ENCODE assay signal across 18 cellular contexts in the genomic region with DNA sequence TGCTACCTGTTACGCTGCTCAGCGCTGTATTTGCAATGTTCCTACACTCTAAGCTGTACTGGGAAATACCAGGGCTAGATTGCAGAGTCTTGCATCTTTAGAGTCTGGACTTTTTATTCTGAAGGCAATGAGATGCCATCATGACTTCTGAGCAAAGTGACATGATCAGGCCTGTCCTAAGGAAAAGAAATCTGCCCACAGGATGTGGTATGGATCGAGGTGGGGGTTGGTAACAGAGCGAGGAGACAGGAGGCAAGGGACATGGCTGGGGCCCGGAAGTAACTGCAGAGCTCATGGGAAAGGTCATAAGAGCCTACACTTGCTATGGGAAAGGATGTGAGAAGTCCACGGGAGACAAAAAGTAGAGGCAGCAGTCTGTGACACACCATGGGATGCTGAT.
A peak's percentile ranks its signal among the peaks of the same experiment; 100 is the strongest.
DNase-seq lines count a peak whose midpoint lies in the region; ATAC-seq, FAIRE-seq and TF ChIP-seq lines count a peak whose summit lies in the region.
"Had no signal": no experiment of that assay in that cellular context is flagged by ENCODE, and none has a peak within 500 bp of the region (broad histone marks: within the 10 kb centered on the region; RNA-seq: fewer than 3 reads in every experiment).

No MANE protein-coding gene starts in this region.

- no peak overlapping the region for H3K4me3 ChIP-seq in OCI-LY1 (ENCODE audit: low read depth, low read length, poor library complexity, severe bottlenecking)
- H3K4me3 ChIP-seq in bronchial epithelial cell (ENCODE audit: low read depth, low read length), result no peak overlapping the region
- no peak overlapping the region for H3K4me3 ChIP-seq in MG63
- H3K4me3 ChIP-seq: right atrium auricular region had no signal

- H3F3A ChIP-seq in OCI-LY1 (ENCODE audit: insufficient read depth, low read length), result 0 out of 2 replicates have a peak, but pooled peaks cover 6% of the 10 kb centered on the region

- peak overlapping the region; percentile 44 for H3K27ac ChIP-seq in OCI-LY1 (ENCODE audit: low read depth, low read length, poor library complexity, severe bottlenecking)
- H3K27ac ChIP-seq: right atrium auricular region had no signal

- peak overlapping the region; percentile 51 for H3K27ac Mint-ChIP-seq in activated T-cell treated with anti-CD3 and anti-CD28 coated beads, Interleukin-2, amount 50 U/mL, for 72 hours
- peak overlapping the region; percentile 11 to 64 (median 48) for H3K27ac Mint-ChIP-seq in nephron

- no peak for FAIRE-seq in bronchial epithelial cell (lab: Jason Lieb, UNC)
- FAIRE-seq: GM12891, kidney had no signal

- H3K36me3 ChIP-seq in OCI-LY1 (ENCODE audit: insufficient read depth, low read length), result peaks cover 95% of the 10 kb centered on the region
- H3K36me3 ChIP-seq in bronchial epithelial cell (ENCODE audit: control insufficient read depth, insufficient read depth, low read length), result no peaks in the 10 kb centered on the region
- no peaks in the 10 kb centered on the region for H3K36me3 ChIP-seq in MG63
- H3K36me3 ChIP-seq: right atrium auricular region had no signal

- H3K4me2 ChIP-seq in OCI-LY1 (ENCODE audit: low read length), result no peak overlapping the region

- no peaks in the 10 kb centered on the region for H3K9me2 ChIP-seq in OCI-LY1 (ENCODE audit: low read depth, low read length)

- no peak for DNase-seq in activated T-cell treated with anti-CD3 and anti-CD28 coated beads, Interleukin-2, amount 50 U/mL, for 72 hours
- DNase-seq in activated T-cell treated with anti-CD3 and anti-CD28 coated beads, Interleukin-2, amount 50 U/mL, for 48 hours, result no peak
- peak; percentile 80 for DNase-seq in bronchial epithelial cell (ENCODE audit: low read depth)
- no peak for DNase-seq in NCI-H1092 treated with DMSO at 0.1 percent for 48 hours (lab: John Stamatoyannopoulos, UW)
- no peak for DNase-seq in MG63
- DNase-seq: activated CD4-positive, alpha-beta T cell treated with anti-CD3 and anti-CD28 coated beads, Interleukin-2, amount 50 U/mL, for 1 hour; COR-L47; kidney; mesendoderm; NCI-H146; NCI-H446; nucleus accumbens had no signal

- no peak overlapping the region for H3K4me3 Mint-ChIP-seq in activated T-cell treated with anti-CD3 and anti-CD28 coated beads, Interleukin-2, amount 50 U/mL, for 72 hours
- no peak overlapping the region for H3K4me3 Mint-ChIP-seq in nephron
- H3K4me3 Mint-ChIP-seq: brain had no signal

- H3K9ac ChIP-seq in OCI-LY1 (ENCODE audit: low read length), result no peak overlapping the region

- H3K27me3 Mint-ChIP-seq in activated T-cell treated with anti-CD3 and anti-CD28 coated beads, Interleukin-2, amount 50 U/mL, for 72 hours (ENCODE audit: low read depth), result no peaks in the 10 kb centered on the region
- peaks cover 11% of the 10 kb centered on the region for H3K27me3 Mint-ChIP-seq in nephron (ENCODE audit: low read depth)

- H2AFZ ChIP-seq in OCI-LY1 (ENCODE audit: low read length), result no peak overlapping the region

- peaks cover 63% of the 10 kb centered on the region for H3K79me2 ChIP-seq in OCI-LY1 (ENCODE audit: insufficient read depth, low read length)

- no peaks in the 10 kb centered on the region for H4K20me1 ChIP-seq in OCI-LY1 (ENCODE audit: insufficient read depth, low read length)

- H3K9me3 ChIP-seq in OCI-LY1 (ENCODE audit: low read length) (no peaks in the 10 kb centered on the region), MG63 (no peaks in the 10 kb centered on the region)
- H3K9me3 ChIP-seq: right atrium auricular region had no signal

- H3K27me3 ChIP-seq in OCI-LY1 (ENCODE audit: insufficient read depth, low read length), result no peaks in the 10 kb centered on the region
- no peaks in the 10 kb centered on the region for H3K27me3 ChIP-seq in bronchial epithelial cell (ENCODE audit: control insufficient read depth, insufficient read depth, low read length)
- H3K27me3 ChIP-seq in MG63, result no peaks in the 10 kb centered on the region
- H3K27me3 ChIP-seq: right atrium auricular region had no signal

- peaks cover under 1 to 5% of the 10 kb centered on the region in 2 donors for H3K9me3 Mint-ChIP-seq in activated T-cell treated with anti-CD3 and anti-CD28 coated beads, Interleukin-2, amount 50 U/mL, for 72 hours
- H3K9me3 Mint-ChIP-seq in nephron, result no peaks in the 10 kb centered on the region
- H3K9me3 Mint-ChIP-seq: brain had no signal

- ATAC-seq in activated T-cell treated with anti-CD3 and anti-CD28 coated beads, Interleukin-2, amount 50 U/mL, for 72 hours (replicated peaks in 1 of 2), result no peak
- ATAC-seq in GM19397 (IDR thresholded peaks at IDR 0.05; ENCODE audit: unreplicated experiment), result no peak

- H3K4me1 ChIP-seq in OCI-LY1 (ENCODE audit: insufficient read depth, low read length, severe bottlenecking), result peaks cover 75% of the 10 kb centered on the region
- H3K4me1 ChIP-seq: right atrium auricular region had no signal

- peaks cover 53% of the 10 kb centered on the region for H3K4me1 Mint-ChIP-seq in activated T-cell treated with anti-CD3 and anti-CD28 coated beads, Interleukin-2, amount 50 U/mL, for 72 hours (ENCODE audit: low read depth)
- peaks cover 43% of the 10 kb centered on the region for H3K4me1 Mint-ChIP-seq in nephron

- H3K36me3 Mint-ChIP-seq in activated T-cell treated with anti-CD3 and anti-CD28 coated beads, Interleukin-2, amount 50 U/mL, for 72 hours (ENCODE audit: insufficient read depth in 2 of 2), result peaks cover 12 to 22% of the 10 kb centered on the region in 2 donors
- no peaks in the 10 kb centered on the region for H3K36me3 Mint-ChIP-seq in nephron (ENCODE audit: low read depth)
- H3K36me3 Mint-ChIP-seq: brain had no signal

- no peak for TF ChIP-seq CTCF in OCI-LY1 (IDR thresholded peaks at IDR 0.05; ENCODE audit: low read length)
- no peak for TF ChIP-seq CTCF in bronchial epithelial cell (IDR thresholded peaks at IDR 0.05; ENCODE audit: insufficient read depth, low read length, severe bottlenecking)
- no peak for TF ChIP-seq CTCF in nephron (IDR thresholded peaks at IDR 0.05; ENCODE audit: unreplicated experiment in 3 of 3)
